Comparison of ENCODE assay signal across 1 cellular context in genomic region chr15:74863239-74864056, GRCh38.
TF ChIP-seq lines count a peak whose summit lies in the region.

No MANE protein-coding gene starts in this region.

TF ChIP-seq in WTC11, 78 proteins besides CTCF, POLR2A, EP300 and RAD21 (continued from another document):
- TF ChIP-seq, protein P1, sequence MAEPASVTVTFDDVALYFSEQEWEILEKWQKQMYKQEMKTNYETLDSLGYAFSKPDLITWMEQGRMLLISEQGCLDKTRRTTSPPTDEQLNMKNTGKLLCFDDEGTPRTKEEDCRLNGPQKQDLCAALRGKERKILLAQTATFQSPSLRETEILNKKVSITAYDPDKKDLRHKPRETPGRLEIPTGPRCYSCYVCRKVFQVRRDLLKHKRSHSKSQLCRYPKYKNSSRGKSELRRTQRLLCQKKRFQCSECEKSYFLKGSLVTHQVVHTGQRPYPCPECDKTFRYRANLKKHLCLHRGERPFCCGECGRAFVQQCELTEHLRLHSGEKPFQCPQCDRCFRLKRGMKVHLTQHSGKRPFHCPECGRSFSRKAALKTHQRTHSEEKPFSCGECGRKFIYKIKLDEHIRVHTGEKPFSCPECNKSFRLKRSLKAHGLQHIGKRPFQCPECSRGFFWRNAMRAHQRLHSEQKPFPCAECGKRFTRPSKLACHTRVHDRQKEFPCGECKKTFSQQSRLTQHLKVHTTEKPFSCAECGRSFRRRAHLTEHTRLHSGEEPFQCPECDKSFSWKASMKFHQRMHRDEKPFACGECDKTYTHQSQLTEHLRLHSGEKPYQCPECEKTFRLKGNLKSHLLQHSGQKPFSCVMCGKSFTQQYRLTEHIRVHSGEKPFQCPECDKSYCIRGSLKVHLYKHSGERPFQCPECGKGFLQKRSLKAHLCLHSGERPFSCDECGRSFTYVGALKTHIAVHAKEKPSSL (CRISPR knock-in tag; conservative IDR thresholded peaks at IDR 0.05), result no peak
- TF ChIP-seq MLX (CRISPR knock-in tag; IDR thresholded peaks at IDR 0.05) (no peak), ZNF121 (CRISPR knock-in tag; IDR thresholded peaks at IDR 0.05) (no peak), STAT6 (CRISPR knock-in tag; conservative IDR thresholded peaks at IDR 0.05; ENCODE audit: low read depth) (no peak), CREB1 (CRISPR knock-in tag; IDR thresholded peaks at IDR 0.05) (no peak), GRHL2 (CRISPR knock-in tag; IDR thresholded peaks at IDR 0.05; ENCODE audit: insufficient replicate concordance, severe bottlenecking) (no peak), KAT7 (CRISPR knock-in tag; IDR thresholded peaks at IDR 0.05; ENCODE audit: borderline replicate concordance) (no peak)
- TF ChIP-seq, protein P2, sequence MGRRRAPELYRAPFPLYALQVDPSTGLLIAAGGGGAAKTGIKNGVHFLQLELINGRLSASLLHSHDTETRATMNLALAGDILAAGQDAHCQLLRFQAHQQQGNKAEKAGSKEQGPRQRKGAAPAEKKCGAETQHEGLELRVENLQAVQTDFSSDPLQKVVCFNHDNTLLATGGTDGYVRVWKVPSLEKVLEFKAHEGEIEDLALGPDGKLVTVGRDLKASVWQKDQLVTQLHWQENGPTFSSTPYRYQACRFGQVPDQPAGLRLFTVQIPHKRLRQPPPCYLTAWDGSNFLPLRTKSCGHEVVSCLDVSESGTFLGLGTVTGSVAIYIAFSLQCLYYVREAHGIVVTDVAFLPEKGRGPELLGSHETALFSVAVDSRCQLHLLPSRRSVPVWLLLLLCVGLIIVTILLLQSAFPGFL (CRISPR knock-in tag; IDR thresholded peaks at IDR 0.05; ENCODE audit: borderline replicate concordance), result no peak
- TF ChIP-seq, protein P3, sequence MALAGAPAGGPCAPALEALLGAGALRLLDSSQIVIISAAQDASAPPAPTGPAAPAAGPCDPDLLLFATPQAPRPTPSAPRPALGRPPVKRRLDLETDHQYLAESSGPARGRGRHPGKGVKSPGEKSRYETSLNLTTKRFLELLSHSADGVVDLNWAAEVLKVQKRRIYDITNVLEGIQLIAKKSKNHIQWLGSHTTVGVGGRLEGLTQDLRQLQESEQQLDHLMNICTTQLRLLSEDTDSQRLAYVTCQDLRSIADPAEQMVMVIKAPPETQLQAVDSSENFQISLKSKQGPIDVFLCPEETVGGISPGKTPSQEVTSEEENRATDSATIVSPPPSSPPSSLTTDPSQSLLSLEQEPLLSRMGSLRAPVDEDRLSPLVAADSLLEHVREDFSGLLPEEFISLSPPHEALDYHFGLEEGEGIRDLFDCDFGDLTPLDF (CRISPR knock-in tag; IDR thresholded peaks at IDR 0.05), result no peak
TF ChIP-seq in WTC11: peak in this region for 0.
